In genomic region chr3:70882104-70882503, GRCh38 we compare ENCODE assay signal across 23 cellular contexts.
A peak's percentile ranks its signal among the peaks of the same experiment; 100 is the strongest.
DNase-seq lines count a peak whose midpoint lies in the region; ATAC-seq and TF ChIP-seq lines count a peak whose summit lies in the region.
"Had no signal": no experiment of that assay in that cellular context is flagged by ENCODE, and none has a peak within 500 bp of the region (broad histone marks: within the 10 kb centered on the region; RNA-seq: fewer than 3 reads in every experiment).

No MANE protein-coding gene starts in this region.

- H2BK15ac ChIP-seq in mesenchymal stem cell (ENCODE audit: low read depth, poor library complexity, severe bottlenecking) = no peak overlapping the region

- no peak overlapping the region for H3K18ac ChIP-seq in mesenchymal stem cell (ENCODE audit: low read depth in 1 of 2, low read length in 2 of 2)

- H3K4me3 ChIP-seq in fibroblast of mammary gland (ENCODE audit: control insufficient read depth, low read depth, low read length) (no peak overlapping the region), mesenchymal stem cell (ENCODE audit: insufficient read depth in 1 of 2, low read depth in 1 of 2, low read length in 2 of 2) (no peak overlapping the region)
- H3K4me3 ChIP-seq: heart right ventricle, right lobe of liver had no signal

- H2BK5ac ChIP-seq in mesenchymal stem cell (ENCODE audit: low read depth, low read length, poor library complexity, severe bottlenecking) = no peak overlapping the region

- H3K4ac ChIP-seq in mesenchymal stem cell (ENCODE audit: low read depth in 1 of 2, low read length in 2 of 2) = no peak overlapping the region

- H2BK120ac ChIP-seq in mesenchymal stem cell (ENCODE audit: low read depth, low read length) = no peak overlapping the region

- ATAC-seq in left colon = no peak
- ATAC-seq in HG02981 (IDR thresholded peaks at IDR 0.05; ENCODE audit: unreplicated experiment) = no peak
- ATAC-seq: activated CD4-positive, CD25-positive, alpha-beta regulatory T cell treated with anti-CD3 and anti-CD28 coated beads, Interleukin-2, amount 50 U/mL, for 24 hours; foreskin keratinocyte; heart right ventricle; stimulated activated effector memory CD8-positive, alpha-beta T cell treated with anti-CD3 and anti-CD28 coated beads, Interleukin-12 subunit alpha, Interleukin-12 subunit beta, amount 100 ng/mL, for 72 hours had no signal

- H3K27me3 ChIP-seq in mesenchymal stem cell (ENCODE audit: control insufficient read depth in 1 of 2, insufficient read depth in 1 of 2, low read length in 2 of 2) = no peaks in the 10 kb centered on the region
- H3K27me3 ChIP-seq: heart right ventricle, right lobe of liver had no signal

- H4K91ac ChIP-seq in mesenchymal stem cell (ENCODE audit: low read length) = no peak overlapping the region

- no peak overlapping the region for H3K14ac ChIP-seq in mesenchymal stem cell (ENCODE audit: low read length in 2 of 2)

- H2BK12ac ChIP-seq in mesenchymal stem cell (ENCODE audit: low read length in 2 of 2) = no peak overlapping the region

- no peak overlapping the region for H3K4me2 ChIP-seq in mesenchymal stem cell (ENCODE audit: low read length, poor library complexity, severe bottlenecking)

- no peak overlapping the region for H3K23ac ChIP-seq in mesenchymal stem cell (ENCODE audit: low read length in 2 of 2)

- intact Hi-C loops in left colon (cut with DNase I, micrococcal nuclease) = no loop called here
- intact Hi-C loops in cardiac septum (cut with DNase I) = no loop called here

- no peaks in the 10 kb centered on the region for H3K79me1 ChIP-seq in mesenchymal stem cell (replicated peaks; ENCODE audit: low read length, poor library complexity, severe bottlenecking)

- H4K8ac ChIP-seq in mesenchymal stem cell (ENCODE audit: low read length) = no peak overlapping the region

- H3K4me1 ChIP-seq in mesenchymal stem cell (ENCODE audit: control insufficient read depth, insufficient read depth, low read depth, low read length) = no peaks in the 10 kb centered on the region
- H3K4me1 ChIP-seq: foreskin keratinocyte, heart right ventricle, right lobe of liver had no signal

- no peaks in the 10 kb centered on the region for H3K9me3 ChIP-seq in mesenchymal stem cell (ENCODE audit: control insufficient read depth, low read length)
- H3K9me3 ChIP-seq: right lobe of liver had no signal

- 84% methylated on average over 5 of the region's 5 CpGs for WGBS in mesenchymal stem cell

- H3K27ac ChIP-seq in mesenchymal stem cell (ENCODE audit: low read length, poor library complexity, severe bottlenecking) = no peak overlapping the region
- H3K27ac ChIP-seq: foreskin keratinocyte, heart right ventricle, right lobe of liver had no signal

- TF ChIP-seq CTCF in fibroblast of mammary gland (conservative IDR thresholded peaks at IDR 0.05; ENCODE audit: control insufficient read depth, insufficient read depth, low read depth, low read length) = no peak

- no peaks in the 10 kb centered on the region for H3K36me3 ChIP-seq in mesenchymal stem cell (ENCODE audit: control insufficient read depth in 1 of 2, insufficient read depth in 2 of 2, low read depth in 1 of 2, low read length in 2 of 2)
- H3K36me3 ChIP-seq: heart right ventricle, right lobe of liver had no signal

- no peak overlapping the region for H3K9ac ChIP-seq in mesenchymal stem cell (ENCODE audit: low read length)

- no peak overlapping the region for H2AK5ac ChIP-seq in mesenchymal stem cell (ENCODE audit: low read length, severe bottlenecking)

- DNase-seq in EH (ENCODE audit: low read depth) = peak; percentile 28
- peak; percentile 77 for DNase-seq in RPMI7951 (ENCODE audit: low read depth)
- peak; percentile 13 for DNase-seq in fibroblast of mammary gland (ENCODE audit: low read depth)
- peak; percentile 60 for DNase-seq in mesenchymal stem cell
- no peak for DNase-seq in left colon
- no peak for DNase-seq in cardiac septum (ENCODE audit: low spot score)
- DNase-seq: activated CD4-positive, alpha-beta memory T cell treated with anti-CD3 and anti-CD28 coated beads for 36 hours; activated CD8-positive, alpha-beta memory T cell treated with anti-CD3 and anti-CD28 coated beads, Interleukin-2, amount 50 U/mL, for 4 hours; activated naive CD4-positive, alpha-beta T cell treated with anti-CD3 and anti-CD28 coated beads, Interleukin-2, amount 10 ng/mL, durations not matched to agents 7 days and 5 days; CD4-positive, alpha-beta T cell; DMS 273 treated with DMSO at 0.1 percent for 48 hours; foreskin keratinocyte; heart right ventricle; NCI-H1105 treated with DMSO at 0.1 percent for 48 hours; NCI-H1930; posterior cingulate gyrus; right lobe of liver; stimulated activated CD4-positive, alpha-beta T cell treated with anti-CD3 and anti-CD28 coated beads, Interleukin-12 subunit alpha, Interleukin-12 subunit beta, amount 100 ng/mL, for 4 hours; stimulated activated CD4-positive, alpha-beta T cell treated with anti-CD3 and anti-CD28 coated beads, Interleukin-4, amount 100 ng/mL, for 24 hours; substantia nigra had no signal

- H2AFZ ChIP-seq in mesenchymal stem cell (ENCODE audit: low read depth, low read length) = no peak overlapping the region

Comparison
In these comparisons a context has a peak if more than half of its experiments do, and no peak if none do; other contexts are left out.
1. DNase-seq: peak in EH (single experiment), RPMI7951 (single experiment), fibroblast of mammary gland (single experiment) and mesenchymal stem cell (single experiment); none in left colon (0 of 2) and cardiac septum (single experiment).